30 cellular contexts compared by ENCODE assay signal in the genomic region with DNA sequence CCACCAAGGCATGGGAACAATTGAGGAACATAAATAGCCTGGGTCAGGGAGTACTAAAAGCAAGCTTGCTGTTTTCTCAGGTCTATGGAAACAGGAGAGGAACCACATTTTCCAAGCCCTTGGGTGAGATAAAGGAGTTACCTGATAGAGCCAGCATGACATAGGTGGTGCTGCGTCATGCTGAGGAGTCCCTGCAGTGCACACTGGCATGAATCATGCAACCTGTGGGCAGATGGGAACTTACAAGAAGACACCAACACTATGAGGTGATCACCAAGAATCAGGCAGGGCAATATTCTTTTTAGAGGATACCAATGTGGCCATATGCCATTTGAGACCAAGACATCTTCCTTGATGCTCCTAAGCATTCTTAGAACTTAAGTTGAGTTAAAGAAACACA.
"Had no signal": no experiment of that assay in that cellular context is flagged by ENCODE, and none has a peak within 500 bp of the region (broad histone marks: within the 10 kb centered on the region; RNA-seq: fewer than 3 reads in every experiment).

No MANE protein-coding gene starts in this region.

- H3K4me1 Mint-ChIP-seq: activated B cell treated with CpG ODN at 0.5 μM for 24 hours; activated CD4-positive, alpha-beta T cell treated with anti-CD3 and anti-CD28 coated beads, Interleukin-2, amount 10 ng/mL, durations not matched to agents 24 days and 14 days had no signal

- H3K9me3 Mint-ChIP-seq: activated B cell treated with CpG ODN at 0.5 μM for 24 hours; activated CD4-positive, alpha-beta T cell treated with anti-CD3 and anti-CD28 coated beads, Interleukin-2, amount 10 ng/mL, durations not matched to agents 24 days and 14 days had no signal

- H3K4me3 Mint-ChIP-seq: activated B cell treated with CpG ODN at 0.5 μM for 24 hours; activated CD4-positive, alpha-beta memory T cell treated with anti-CD3 and anti-CD28 coated beads for 36 hours; activated CD4-positive, alpha-beta T cell treated with anti-CD3 and anti-CD28 coated beads, Interleukin-2, amount 10 ng/mL, durations not matched to agents 24 days and 14 days; activated naive CD4-positive, alpha-beta T cell treated with anti-CD3 and anti-CD28 coated beads for 36 hours; activated T-cell treated with anti-CD3 and anti-CD28 coated beads, Interleukin-2, amount 50 U/mL, for 72 hours had no signal

- H3K4me3 ChIP-seq: adrenal gland, body of pancreas, PC-9 had no signal

- ATAC-seq: body of pancreas, Right ventricle myocardium inferior, SK-N-SH treated with all-trans-retinoic acid at 6 μM for 48 hours had no signal

- H3K27me3 Mint-ChIP-seq: activated B cell treated with CpG ODN at 0.5 μM for 24 hours; activated CD4-positive, alpha-beta memory T cell treated with anti-CD3 and anti-CD28 coated beads for 36 hours; activated CD4-positive, alpha-beta T cell treated with anti-CD3 and anti-CD28 coated beads, Interleukin-2, amount 10 ng/mL, durations not matched to agents 24 days and 14 days had no signal

- H3K27me3 ChIP-seq: adrenal gland, body of pancreas had no signal

- DNase-seq: activated B cell treated with CpG ODN at 0.5 μM for 24 hours; activated CD4-positive, alpha-beta memory T cell treated with anti-CD3 and anti-CD28 coated beads for 36 hours; activated CD4-positive, alpha-beta T cell treated with anti-CD3 and anti-CD28 coated beads, Interleukin-2, amount 10 ng/mL, durations not matched to agents 24 days and 14 days; activated CD4-positive, CD25-positive, alpha-beta regulatory T cell treated with anti-CD3 and anti-CD28 coated beads, Interleukin-2, amount 50 U/mL, for 72 hours; activated CD8-positive, alpha-beta memory T cell treated with anti-CD3 and anti-CD28 coated beads, Interleukin-2, amount 50 U/mL, for 4 hours; activated gamma-delta T cell treated with Interleukin-2 at 50 U/mL for 16 hours; activated naive CD4-positive, alpha-beta T cell treated with anti-CD3 and anti-CD28 coated beads for 36 hours; activated T-cell treated with anti-CD3 and anti-CD28 coated beads for 4 hours; activated T-cell treated with anti-CD3 and anti-CD28 coated beads, Interleukin-2, amount 50 U/mL, for 72 hours; adrenal gland; body of pancreas; central memory CD4-positive, alpha-beta T cell; MM.1S; MV-4-11; NCI-H1092; NCI-H1436 treated with DMSO at 0.1 percent for 48 hours; NCI-H1694 treated with DMSO at 0.1 percent for 48 hours; NCI-H2029; NCI-H345; NCI-H524 treated with DMSO at 0.1 percent for 48 hours; PC-9; SIG-M5; SW 1271; T-helper 1 cell; T-helper 2 cell; T-helper 9 cell had no signal

- FAIRE-seq: astrocyte, RCC 7860 had no signal

- H3K36me3 ChIP-seq: adrenal gland had no signal
